ENCODE assay signal across 9 cellular contexts in the genomic region with DNA sequence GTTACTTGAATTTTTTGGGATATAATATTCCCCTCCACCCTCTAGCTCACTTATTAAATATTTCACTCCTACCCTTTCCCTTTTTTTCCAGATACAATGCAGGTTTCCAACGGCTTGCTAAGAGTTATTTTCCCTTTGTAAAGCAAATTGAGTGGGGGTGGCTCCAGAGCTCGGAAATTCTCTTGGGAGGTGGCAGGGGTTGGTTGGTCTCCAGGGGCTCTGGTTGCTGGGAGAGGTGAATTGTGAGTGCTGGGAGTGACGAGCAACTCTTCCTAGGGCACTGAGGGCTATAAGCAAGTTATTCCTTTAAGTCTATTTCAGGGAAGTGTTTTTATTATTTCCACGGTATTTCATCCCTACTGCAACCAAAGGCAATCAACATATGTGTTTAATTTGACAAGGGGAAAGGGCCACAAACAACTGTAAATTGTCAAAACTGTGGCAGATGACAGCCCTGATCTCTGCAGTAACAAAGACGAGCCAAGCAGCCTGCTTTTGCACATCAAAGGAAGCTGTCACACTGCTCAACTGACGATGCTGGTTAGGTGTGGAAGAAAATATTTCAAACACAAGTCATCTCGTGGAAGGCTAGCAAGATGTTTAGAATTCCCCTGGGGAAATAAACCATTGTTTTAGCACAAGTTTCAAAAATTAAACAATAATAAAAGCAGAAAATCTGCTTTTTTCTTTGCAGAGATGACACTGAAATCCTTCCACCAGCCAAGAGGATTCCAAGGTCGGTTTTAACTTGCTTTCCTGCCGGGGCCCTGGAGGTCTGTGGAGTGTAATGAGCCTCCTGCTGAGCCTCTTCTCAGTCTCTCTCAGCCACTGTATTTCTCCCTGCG. TPM values are rescaled to one million over a fixed set of nuclear protein-coding genes. Genes with fewer than 3 reads are reported as not detected.
DNase-seq lines count a peak whose midpoint lies in the region; FAIRE-seq and TF ChIP-seq lines count a peak whose summit lies in the region.
"Had no signal": no experiment of that assay in that cellular context is flagged by ENCODE, and none has a peak within 500 bp of the region (broad histone marks: within the 10 kb centered on the region; RNA-seq: fewer than 3 reads in every experiment).

No MANE protein-coding gene starts in this region.

- no peaks in the 10 kb centered on the region for H3K27me3 ChIP-seq in osteoblast (ENCODE audit: insufficient read depth, low read length)

- peak; percentile 83 for FAIRE-seq in H54 (lab: Jason Lieb, UNC)

- H3K4me2 ChIP-seq in osteoblast (ENCODE audit: insufficient read depth, low read length), result peak overlapping the region; percentile 8

- no peaks in the 10 kb centered on the region for H3K36me3 ChIP-seq in osteoblast (ENCODE audit: insufficient read depth, low read length)

- TF ChIP-seq CTCF in epithelial cell of esophagus (IDR thresholded peaks at IDR 0.05; ENCODE audit: insufficient read depth, low read depth, low read length, missing control alignments), result no peak
- no peak for TF ChIP-seq CTCF in osteoblast (IDR thresholded peaks at IDR 0.05; ENCODE audit: extremely low read depth, low read depth, low read length)

- DNase-seq in H54 (ENCODE audit: insufficient read length, low spot score), result peak; percentile 60
- DNase-seq in NCI-H2227 (lab: John Stamatoyannopoulos, UW; ENCODE audit: unreplicated experiment), result peak; percentile 42
- peak; percentile 44 for DNase-seq in epithelial cell of esophagus (ENCODE audit: low read depth)
- DNase-seq in osteoblast (ENCODE audit: insufficient read length, low spot score, missing footprints), result peak; percentile 85
- no peak for DNase-seq in stimulated activated CD4-positive, alpha-beta T cell treated with anti-CD3 and anti-CD28 coated beads, Interleukin-2, amount 100 ng/mL, for 24 hours
- DNase-seq in SIG-M5 (lab: John Stamatoyannopoulos, UW), result no peak
- DNase-seq in NCI-H748 (lab: John Stamatoyannopoulos, UW; ENCODE audit: unreplicated experiment), result no peak
- DNase-seq: foreskin melanocyte, NCI-H524 had no signal

- H3K27ac ChIP-seq in osteoblast (ENCODE audit: low read depth, low read length), result no peak overlapping the region

- no peaks in the 10 kb centered on the region for H4K20me1 ChIP-seq in osteoblast (ENCODE audit: insufficient read depth, low read length)

- no peaks in the 10 kb centered on the region for H3K9me3 ChIP-seq in osteoblast (ENCODE audit: low read depth, low read length)

- H3K79me2 ChIP-seq in osteoblast (ENCODE audit: insufficient read depth, low read length), result no peaks in the 10 kb centered on the region

- H3K4me1 ChIP-seq in osteoblast (ENCODE audit: insufficient read depth, low read length), result no peaks in the 10 kb centered on the region

- no peak overlapping the region for H2AFZ ChIP-seq in osteoblast (ENCODE audit: low read length)

- H3K4me3 ChIP-seq in epithelial cell of esophagus (ENCODE audit: low read length) (no peak overlapping the region), osteoblast (ENCODE audit: insufficient read depth, low read length) (no peak overlapping the region)

- TF ChIP-seq POLR2A in H54 (IDR thresholded peaks at IDR 0.05; ENCODE audit: low read depth, low read length), result no peak

RNA-seq across cellular contexts. Expression of gene ASXL2, which starts 34.8 kb away (rescaled TPM):
- 13.0 and 15.0 TPM in 2 replicates for total RNA-seq in osteoblast

Comparison
In these comparisons a context has a peak if more than half of its experiments do, and no peak if none do; other contexts are left out.
1. DNase-seq: peak in H54 (single experiment), NCI-H2227 (single experiment), epithelial cell of esophagus (single experiment) and osteoblast (single experiment); none in stimulated activated CD4-positive, alpha-beta T cell treated with anti-CD3 and anti-CD28 coated beads, Interleukin-2, amount 100 ng/mL, for 24 hours (0 of 2), SIG-M5 (single experiment) and NCI-H748 (single experiment).